Comparison of ENCODE assay signal across 8 cellular contexts in the genomic region with DNA sequence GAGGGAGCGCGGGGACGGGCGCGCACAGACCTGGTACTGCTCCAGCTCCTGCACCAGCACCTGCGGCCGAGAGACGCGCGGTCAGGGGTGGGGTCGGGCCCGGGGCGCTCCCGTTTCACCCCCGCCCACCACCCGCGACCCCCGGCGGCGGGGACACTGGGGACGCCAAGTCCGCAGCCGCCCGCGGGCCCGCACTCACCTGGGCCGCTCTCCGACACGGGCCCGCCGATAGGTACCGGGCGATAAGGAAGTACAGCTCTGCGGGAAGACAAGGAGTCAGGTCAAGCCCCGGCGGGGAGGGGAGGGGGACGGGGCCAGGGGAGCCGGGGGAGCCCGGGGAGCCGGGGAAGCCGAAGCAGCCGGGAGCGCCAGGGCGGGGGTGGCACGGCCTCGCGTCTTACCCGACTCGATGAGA.
DNase-seq lines count a peak whose midpoint lies in the region; ATAC-seq, FAIRE-seq and TF ChIP-seq lines count a peak whose summit lies in the region.

No MANE protein-coding gene starts in this region.

- no peaks in the 10 kb centered on the region for H3K27me3 Mint-ChIP-seq in nephron (ENCODE audit: low read depth)

- peak overlapping the region; percentile 31 for H3K4me3 ChIP-seq in epithelial cell of esophagus (ENCODE audit: low read length)

- H3K4me1 Mint-ChIP-seq in nephron, result peaks cover 33% of the 10 kb centered on the region

- H3K36me3 Mint-ChIP-seq in nephron (ENCODE audit: low read depth), result peaks cover 35% of the 10 kb centered on the region

- peak overlapping the region; percentile 99 for H3K27ac ChIP-seq in VCaP

- TF ChIP-seq CTCF in VCaP (conservative IDR thresholded peaks at IDR 0.05), result no peak
- no peak for TF ChIP-seq CTCF in epithelial cell of esophagus (IDR thresholded peaks at IDR 0.05; ENCODE audit: insufficient read depth, low read depth, low read length, missing control alignments)
- TF ChIP-seq CTCF in nephron (IDR thresholded peaks at IDR 0.05; ENCODE audit: unreplicated experiment in 3 of 3), result no peak

- no peak for FAIRE-seq in urothelium cell line (lab: Jason Lieb, UNC)

- H3K9me3 Mint-ChIP-seq in nephron, result no peaks in the 10 kb centered on the region

- H3K27ac Mint-ChIP-seq in nephron, result peak overlapping the region in 2 of 3 experiments; percentile 96 to 98

- peak; percentile 16 for ATAC-seq in HG03159 (IDR thresholded peaks at IDR 0.05; ENCODE audit: unreplicated experiment)

- peak; percentile 4 to 31 (median 20) for DNase-seq in stimulated activated CD4-positive, alpha-beta T cell treated with anti-CD3 and anti-CD28 coated beads, TNF-alpha, amount 100 ng/mL, for 24 hours (ENCODE audit: low read depth in 3 of 3)
- DNase-seq in stimulated activated CD4-positive, alpha-beta T cell treated with anti-CD3 and anti-CD28 coated beads, Interleukin-4, amount 100 ng/mL, for 4 hours, result no peak
- DNase-seq in epithelial cell of esophagus (ENCODE audit: low read depth) (no peak), globus pallidus (ENCODE audit: low spot score) (no peak), urothelium cell line (ENCODE audit: low spot score) (no peak)

- peak overlapping the region; percentile 85 to 97 (median 91) for H3K4me3 Mint-ChIP-seq in nephron

Comparison
In these comparisons a context has a peak if more than half of its experiments do, and no peak if none do; other contexts are left out.
1. DNase-seq: peak in stimulated activated CD4-positive, alpha-beta T cell treated with anti-CD3 and anti-CD28 coated beads, TNF-alpha, amount 100 ng/mL, for 24 hours (3 of 3); none in stimulated activated CD4-positive, alpha-beta T cell treated with anti-CD3 and anti-CD28 coated beads, Interleukin-4, amount 100 ng/mL, for 4 hours (0 of 2), epithelial cell of esophagus (single experiment), globus pallidus (single experiment) and urothelium cell line (single experiment).